In genomic region chr16:57782607-57783055, GRCh38 we compare ENCODE assay signal across 1 cellular context. TPM values are rescaled to one million over a fixed set of nuclear protein-coding genes. Genes with fewer than 3 reads are reported as not detected.
"Had no signal": no experiment of that assay in that cellular context is flagged by ENCODE, and none has a peak within 500 bp of the region (broad histone marks: within the 10 kb centered on the region; RNA-seq: fewer than 3 reads in every experiment).

No MANE protein-coding gene starts in this region.

RNA-seq across cellular contexts. Expression of gene KIFC3, which starts 19.7 kb away (rescaled TPM):
- total RNA-seq: T-helper 1 cell treated with Interleukin-12 subunit alpha and Interleukin-12 subunit beta and Interleukin-4 antibody, amounts not matched to agents 30 ng/mL and 1 ng/mL, for 36 hours had no signal
